ENCODE assay signal across 21 cellular contexts in the genomic region with DNA sequence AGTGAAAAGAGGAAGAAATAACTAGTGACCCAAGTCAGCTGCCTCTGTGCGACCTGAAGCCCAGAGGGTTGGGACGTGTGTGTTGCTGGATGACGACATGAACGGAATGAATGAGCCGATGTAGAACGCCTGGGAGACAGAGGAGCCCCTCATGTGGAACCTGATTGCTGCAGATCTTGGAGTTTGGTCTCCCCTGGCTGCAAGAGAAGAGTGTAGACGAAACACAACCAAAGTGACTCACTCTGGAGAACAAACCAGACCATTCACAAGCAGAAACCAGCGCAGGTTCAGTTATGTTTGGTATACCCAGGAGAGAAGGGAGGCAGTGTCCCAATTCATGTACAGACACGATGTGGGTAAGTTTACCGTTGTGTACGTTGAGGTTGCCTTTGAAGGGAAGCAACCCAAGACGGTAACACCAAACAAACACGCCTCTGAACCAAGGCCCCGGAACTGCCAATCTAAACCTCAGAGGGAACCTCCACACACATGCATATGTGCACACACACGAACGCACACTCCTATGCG.
"Had no signal": no experiment of that assay in that cellular context is flagged by ENCODE, and none has a peak within 500 bp of the region (broad histone marks: within the 10 kb centered on the region; RNA-seq: fewer than 3 reads in every experiment).

No MANE protein-coding gene starts in this region.

- H3K4me3 Mint-ChIP-seq: activated CD8-positive, alpha-beta T cell treated with anti-CD3 and anti-CD28 coated beads, Interleukin-2, amount 10 ng/mL, durations not matched to agents 7 days and 5 days; activated T-helper 1 cell treated with anti-CD3 and anti-CD28 coated beads, Interleukin-12 subunit alpha, Interleukin-12 subunit beta, Interleukin-2, Interleukin-4 antibody, amounts not matched to agents 30 ng/mL and 10 ng/mL and 1 ng/mL, durations not matched to agents 14 hours and 24 hours and 36 hours; central memory CD8-positive, alpha-beta T cell; effector memory CD8-positive, alpha-beta T cell; naive B cell; T-helper 2 cell treated with Interferon-gamma antibody and Interleukin-4, amounts not matched to agents 5 μg/mL and 100 μg/mL, for 36 hours; type B pancreatic cell had no signal

- H3K9ac ChIP-seq: parathyroid adenoma had no signal

- H3K4me1 ChIP-seq: ascending aorta, heart right ventricle, lower lobe of right lung, parathyroid adenoma, sigmoid colon, vagina had no signal

- H3K79me2 ChIP-seq: parathyroid adenoma had no signal

- H2AFZ ChIP-seq: parathyroid adenoma had no signal

- H3K27ac ChIP-seq: ascending aorta, brain microvascular endothelial cell, heart right ventricle, lower lobe of right lung, parathyroid adenoma, sigmoid colon, thoracic aorta, vagina had no signal

- H3K9me3 Mint-ChIP-seq: activated T-helper 1 cell treated with anti-CD3 and anti-CD28 coated beads, Interleukin-12 subunit alpha, Interleukin-12 subunit beta, Interleukin-2, Interleukin-4 antibody, amounts not matched to agents 30 ng/mL and 10 ng/mL and 1 ng/mL, durations not matched to agents 14 hours and 24 hours and 36 hours; central memory CD8-positive, alpha-beta T cell; T-helper 2 cell treated with Interferon-gamma antibody and Interleukin-4, amounts not matched to agents 5 μg/mL and 100 μg/mL, for 36 hours; type B pancreatic cell had no signal

- H3K36me3 Mint-ChIP-seq: type B pancreatic cell had no signal

- DNase-seq: activated CD4-positive, alpha-beta T cell treated with anti-CD3 and anti-CD28 coated beads for 1 hour; activated CD4-positive, alpha-beta T cell treated with anti-CD3 and anti-CD28 coated beads, Interleukin-2, amount 50 U/mL, for 1 hour; activated CD8-positive, alpha-beta T cell treated with anti-CD3 and anti-CD28 coated beads, Interleukin-2, amount 10 ng/mL, durations not matched to agents 7 days and 5 days; brain microvascular endothelial cell; effector memory CD8-positive, alpha-beta T cell; heart right ventricle; lower lobe of right lung; naive B cell; nucleus accumbens; sigmoid colon; stimulated activated CD4-positive, alpha-beta T cell treated with anti-CD3 and anti-CD28 coated beads, Interleukin-4, amount 100 ng/mL, for 1 hour; stimulated activated naive CD4-positive, alpha-beta T cell had no signal

- H3K36me3 ChIP-seq: ascending aorta, brain microvascular endothelial cell, heart right ventricle, lower lobe of right lung, sigmoid colon, thoracic aorta, vagina had no signal

- H3K4me3 ChIP-seq: ascending aorta, heart right ventricle, lower lobe of right lung, sigmoid colon, thoracic aorta, vagina had no signal

- H3K27me3 ChIP-seq: ascending aorta, brain microvascular endothelial cell, sigmoid colon, vagina had no signal

- H3K4me1 Mint-ChIP-seq: central memory CD8-positive, alpha-beta T cell had no signal

- H3K9me3 ChIP-seq: vagina had no signal

- H3K27me3 Mint-ChIP-seq: type B pancreatic cell had no signal

- H3K27ac Mint-ChIP-seq: activated CD8-positive, alpha-beta T cell treated with anti-CD3 and anti-CD28 coated beads, Interleukin-2, amount 10 ng/mL, durations not matched to agents 7 days and 5 days; activated naive CD4-positive, alpha-beta T cell treated with anti-CD3 and anti-CD28 coated beads, Interleukin-2, amount 50 U/mL, for 72 hours; activated T-helper 1 cell treated with anti-CD3 and anti-CD28 coated beads, Interleukin-12 subunit alpha, Interleukin-12 subunit beta, Interleukin-2, Interleukin-4 antibody, amounts not matched to agents 30 ng/mL and 10 ng/mL and 1 ng/mL, durations not matched to agents 14 hours and 24 hours and 36 hours; effector memory CD8-positive, alpha-beta T cell; T-helper 2 cell treated with Interferon-gamma antibody and Interleukin-4, amounts not matched to agents 5 μg/mL and 100 μg/mL, for 36 hours; type B pancreatic cell had no signal
